8 cellular contexts compared by ENCODE assay signal in genomic region chr9:136787690-136788400, GRCh38. TPM values are rescaled to one million over a fixed set of nuclear protein-coding genes. Genes with fewer than 3 reads are reported as not detected.
A peak's percentile ranks its signal among the peaks of the same experiment; 100 is the strongest.
DNase-seq lines count a peak whose midpoint lies in the region; ATAC-seq and TF ChIP-seq lines count a peak whose summit lies in the region.

No MANE protein-coding gene starts in this region.

- no peaks in the 10 kb centered on the region for H3K9me3 ChIP-seq in lower lobe of right lung

- no peak overlapping the region for H3K27ac ChIP-seq in lower lobe of right lung

- no peaks in the 10 kb centered on the region for H3K27me3 ChIP-seq in lower lobe of right lung (ENCODE audit: low read depth)

- H3K4me1 ChIP-seq in lower lobe of right lung: peaks cover 26% of the 10 kb centered on the region

- DNase-seq in SIG-M5 treated with dmso at 0.1 percent for 504 hours (lab: John Stamatoyannopoulos, UW; ENCODE audit: unreplicated experiment): peak; percentile 63
- no peak for DNase-seq in SIG-M5 (lab: John Stamatoyannopoulos, UW)
- DNase-seq in NCI-H2171 treated with DMSO at 0.1 percent for 48 hours (lab: John Stamatoyannopoulos, UW): peak; percentile 86
- peak; percentile 67 for DNase-seq in activated CD4-positive, CD25-positive, alpha-beta regulatory T cell treated with anti-CD3 and anti-CD28 coated beads, Interleukin-2, amount 50 U/mL, for 16 hours (ENCODE audit: low read depth, low spot score)
- peak; percentile 74 for DNase-seq in cerebellum (ENCODE audit: low spot score)
- DNase-seq in lower lobe of right lung: peak; percentile 75
- peak; percentile 35 for DNase-seq in stimulated activated CD8-positive, alpha-beta memory T cell treated with anti-CD3 and anti-CD28 coated beads, Interleukin-15, amount 100 ng/mL, for 24 hours (ENCODE audit: low read depth)

- intact Hi-C loops in lower lobe of right lung (cut with DNase I): no loop called here

- peak; percentile 89 for TF ChIP-seq CTCF in lower lobe of right lung (IDR thresholded peaks at IDR 0.05)

- H3K4me3 ChIP-seq in lower lobe of right lung: no peak overlapping the region

- H3K36me3 ChIP-seq in lower lobe of right lung: peaks cover 4% of the 10 kb centered on the region

- ATAC-seq in lower lobe of right lung (no peak), GM18907 (IDR thresholded peaks at IDR 0.05; ENCODE audit: unreplicated experiment) (no peak)

RNA-seq across cellular contexts. Expression of gene TMEM141, which starts 3.3 kb away (rescaled TPM):
- total RNA-seq in cerebellum (14.7 TPM), lower lobe of right lung (57.2 TPM)

RNA-seq across cellular contexts. Expression of gene CCDC183, which starts 8.3 kb away (rescaled TPM):
- total RNA-seq in cerebellum (1.7 TPM), lower lobe of right lung (3.7 TPM)

RNA-seq across cellular contexts. Expression of gene RABL6, which starts 19.9 kb away (rescaled TPM):
- 42.2 TPM for total RNA-seq in cerebellum
- 62.2 TPM for total RNA-seq in lower lobe of right lung

RNA-seq across cellular contexts. Expression of gene LCN15, which starts 23.5 kb away (rescaled TPM):
- total RNA-seq in cerebellum: not detected
- total RNA-seq in lower lobe of right lung: not detected

RNA-seq across cellular contexts. Expression of gene LCN8, which starts 29.8 kb away (rescaled TPM):
- total RNA-seq in cerebellum (not detected), lower lobe of right lung (not detected)
